Comparison of ENCODE assay signal across 31 cellular contexts in genomic region chr2:9065901-9066300, GRCh38.
"Had no signal": no experiment of that assay in that cellular context is flagged by ENCODE, and none has a peak within 500 bp of the region (broad histone marks: within the 10 kb centered on the region; RNA-seq: fewer than 3 reads in every experiment).

No MANE protein-coding gene starts in this region.

- H3K27ac ChIP-seq: brain microvascular endothelial cell, colonic mucosa, epithelial cell of prostate, heart left ventricle, VCaP had no signal

- H3K36me3 ChIP-seq: brain microvascular endothelial cell, colonic mucosa, heart left ventricle had no signal

- H3K4me3 ChIP-seq: colonic mucosa, heart left ventricle had no signal

- H3K27me3 ChIP-seq: brain microvascular endothelial cell, colonic mucosa, heart left ventricle had no signal

- ATAC-seq: activated naive CD4-positive, alpha-beta T cell treated with anti-CD3 and anti-CD28 coated beads, Interleukin-2, amount 50 U/mL, for 72 hours; activated T-cell treated with anti-CD3 and anti-CD28 coated beads, Interleukin-2, amount 50 U/mL, for 72 hours; heart left ventricle; WTC11 had no signal

- FAIRE-seq: astrocyte, endometrium, endothelial cell of umbilical vein, frontal cortex had no signal

- H3K4me1 Mint-ChIP-seq: activated CD4-positive, alpha-beta T cell treated with anti-CD3 and anti-CD28 coated beads, Interleukin-2, amount 10 ng/mL, durations not matched to agents 7 days and 5 days; activated naive CD4-positive, alpha-beta T cell treated with anti-CD3 and anti-CD28 coated beads, Interleukin-2, amount 10 ng/mL, durations not matched to agents 7 days and 5 days; activated naive CD8-positive, alpha-beta T cell treated with anti-CD3 and anti-CD28 coated beads, Interleukin-2, amount 10 ng/mL, durations not matched to agents 7 days and 5 days; WTC11 had no signal

- H3K9me3 ChIP-seq: colonic mucosa had no signal

- H3K27ac Mint-ChIP-seq: activated CD4-positive, alpha-beta memory T cell treated with anti-CD3 and anti-CD28 coated beads, Interleukin-2, amount 10 ng/mL, durations not matched to agents 7 days and 5 days; activated CD4-positive, alpha-beta T cell treated with anti-CD3 and anti-CD28 coated beads, Interleukin-2, amount 10 ng/mL, durations not matched to agents 7 days and 5 days; activated naive CD4-positive, alpha-beta T cell treated with anti-CD3 and anti-CD28 coated beads, Interleukin-2, amount 10 ng/mL, durations not matched to agents 7 days and 5 days; activated naive CD4-positive, alpha-beta T cell treated with anti-CD3 and anti-CD28 coated beads, Interleukin-2, amount 50 U/mL, for 72 hours; activated naive CD8-positive, alpha-beta T cell treated with anti-CD3 and anti-CD28 coated beads, Interleukin-2, amount 10 ng/mL, durations not matched to agents 7 days and 5 days; activated T-cell treated with anti-CD3 and anti-CD28 coated beads, Interleukin-2, amount 50 U/mL, for 24 hours; activated T-cell treated with anti-CD3 and anti-CD28 coated beads, Interleukin-2, amount 50 U/mL, for 72 hours; WTC11 had no signal

- DNase-seq: activated CD4-positive, alpha-beta memory T cell treated with anti-CD3 and anti-CD28 coated beads, Interleukin-2, amount 10 ng/mL, durations not matched to agents 7 days and 5 days; activated CD4-positive, alpha-beta T cell treated with anti-CD3 and anti-CD28 coated beads for 1 hour; activated CD4-positive, alpha-beta T cell treated with anti-CD3 and anti-CD28 coated beads for 4 hours; activated CD4-positive, alpha-beta T cell treated with anti-CD3 and anti-CD28 coated beads, Interleukin-2, amount 10 ng/mL, durations not matched to agents 7 days and 5 days; activated CD4-positive, alpha-beta T cell treated with anti-CD3 and anti-CD28 coated beads, Interleukin-2, amount 50 U/mL, for 4 hours; activated CD8-positive, alpha-beta memory T cell treated with anti-CD3 and anti-CD28 coated beads, Interleukin-2, amount 50 U/mL, for 48 hours; activated gamma-delta T cell; activated naive CD4-positive, alpha-beta T cell; activated naive CD4-positive, alpha-beta T cell treated with anti-CD3 and anti-CD28 coated beads, Interleukin-2, amount 10 ng/mL, durations not matched to agents 7 days and 5 days; activated naive CD8-positive, alpha-beta T cell treated with anti-CD3 and anti-CD28 coated beads, Interleukin-2, amount 10 ng/mL, durations not matched to agents 7 days and 5 days; activated T-cell treated with anti-CD3 and anti-CD28 coated beads for 4 hours; activated T-cell treated with anti-CD3 and anti-CD28 coated beads, Interleukin-2, amount 50 U/mL, for 24 hours; activated T-cell treated with anti-CD3 and anti-CD28 coated beads, Interleukin-2, amount 50 U/mL, for 72 hours; amniotic stem cell; anterior cingulate cortex; brain microvascular endothelial cell; caudate nucleus; colonic mucosa; effector CD8-positive, alpha-beta T cell; foreskin fibroblast; glutamatergic neuron; heart left ventricle; T-helper 2 cell had no signal

- H3K4me1 ChIP-seq: colonic mucosa, heart left ventricle had no signal

- H3K4me3 Mint-ChIP-seq: activated CD4-positive, alpha-beta memory T cell treated with anti-CD3 and anti-CD28 coated beads, Interleukin-2, amount 10 ng/mL, durations not matched to agents 7 days and 5 days; activated CD4-positive, alpha-beta T cell treated with anti-CD3 and anti-CD28 coated beads, Interleukin-2, amount 10 ng/mL, durations not matched to agents 7 days and 5 days; activated naive CD4-positive, alpha-beta T cell treated with anti-CD3 and anti-CD28 coated beads, Interleukin-2, amount 10 ng/mL, durations not matched to agents 7 days and 5 days; activated naive CD8-positive, alpha-beta T cell treated with anti-CD3 and anti-CD28 coated beads, Interleukin-2, amount 10 ng/mL, durations not matched to agents 7 days and 5 days; activated T-cell treated with anti-CD3 and anti-CD28 coated beads, Interleukin-2, amount 50 U/mL, for 24 hours; activated T-cell treated with anti-CD3 and anti-CD28 coated beads, Interleukin-2, amount 50 U/mL, for 72 hours; WTC11 had no signal

- H3K36me3 Mint-ChIP-seq: activated naive CD8-positive, alpha-beta T cell treated with anti-CD3 and anti-CD28 coated beads, Interleukin-2, amount 10 ng/mL, durations not matched to agents 7 days and 5 days; WTC11 had no signal
